In genomic region chr15:52569244-52569585, GRCh38 we compare ENCODE assay signal across 7 cellular contexts. TPM values are rescaled to one million over a fixed set of nuclear protein-coding genes. Genes with fewer than 3 reads are reported as not detected.
DNase-seq lines count a peak whose midpoint lies in the region; ATAC-seq, FAIRE-seq and TF ChIP-seq lines count a peak whose summit lies in the region.

No MANE protein-coding gene starts in this region.

- peaks cover 4% of the 10 kb centered on the region for H3K27me3 Mint-ChIP-seq in HFFc6 (ENCODE audit: insufficient read depth)
- no peaks in the 10 kb centered on the region for H3K27me3 Mint-ChIP-seq in activated T-helper 2 cell treated with anti-CD3 and anti-CD28 coated beads, Interferon-gamma antibody, Interleukin-2, Interleukin-4, amounts not matched to agents 10 μg/mL and 5 μg/mL and 100 μg/mL, durations not matched to agents 14 hours and 24 hours and 36 hours (ENCODE audit: low read depth)
- H3K27me3 Mint-ChIP-seq in immature natural killer cell (ENCODE audit: low read depth in 3 of 3) = peaks cover 4 to 15% (median 10%) of the 10 kb centered on the region in 3 donors

- no peak for TF ChIP-seq CTCF in HFFc6 (IDR thresholded peaks at IDR 0.05)

- DNase-seq in HFFc6 = no peak
- no peak for DNase-seq in activated T-helper 2 cell treated with anti-CD3 and anti-CD28 coated beads, Interferon-gamma antibody, Interleukin-2, Interleukin-4, amounts not matched to agents 10 μg/mL and 5 μg/mL and 100 μg/mL, durations not matched to agents 14 hours and 24 hours and 36 hours (ENCODE audit: low spot score)
- DNase-seq in immature natural killer cell = no peak
- DNase-seq in substantia nigra (lab: John Stamatoyannopoulos, UW) = peak in 1 of 49 donors; percentile 57
- DNase-seq in GM12892 (ENCODE audit: insufficient read length) = no peak
- DNase-seq in RPMI8226 = no peak

- ATAC-seq in HG02678 (IDR thresholded peaks at IDR 0.05; ENCODE audit: unreplicated experiment) = no peak

- peak overlapping the region; percentile 100 for H3K27ac Mint-ChIP-seq in HFFc6
- peak overlapping the region; percentile 99 for H3K27ac Mint-ChIP-seq in activated T-helper 2 cell treated with anti-CD3 and anti-CD28 coated beads, Interferon-gamma antibody, Interleukin-2, Interleukin-4, amounts not matched to agents 10 μg/mL and 5 μg/mL and 100 μg/mL, durations not matched to agents 14 hours and 24 hours and 36 hours
- peak overlapping the region; percentile 98 to 100 (median 100) for H3K27ac Mint-ChIP-seq in immature natural killer cell

- H3K36me3 Mint-ChIP-seq in HFFc6 (ENCODE audit: low read depth) (peaks cover 12% of the 10 kb centered on the region; the same call in 1 of the 2 replicates), immature natural killer cell (peaks cover 0 to 5% (median 0%) of the 10 kb centered on the region in 3 donors)
- H3K36me3 Mint-ChIP-seq in activated T-helper 2 cell treated with anti-CD3 and anti-CD28 coated beads, Interferon-gamma antibody, Interleukin-2, Interleukin-4, amounts not matched to agents 10 μg/mL and 5 μg/mL and 100 μg/mL, durations not matched to agents 14 hours and 24 hours and 36 hours (ENCODE audit: low read depth) = peaks cover 22% of the 10 kb centered on the region

- peak overlapping the region; percentile 92 for H3K4me3 Mint-ChIP-seq in HFFc6
- H3K4me3 Mint-ChIP-seq in activated T-helper 2 cell treated with anti-CD3 and anti-CD28 coated beads, Interferon-gamma antibody, Interleukin-2, Interleukin-4, amounts not matched to agents 10 μg/mL and 5 μg/mL and 100 μg/mL, durations not matched to agents 14 hours and 24 hours and 36 hours (ENCODE audit: low read depth) = peak overlapping the region; percentile 96
- peak overlapping the region; percentile 93 to 99 (median 99) for H3K4me3 Mint-ChIP-seq in immature natural killer cell

- FAIRE-seq in GM12892 (lab: Jason Lieb, UNC) = no peak

- H3K9me3 Mint-ChIP-seq in HFFc6 (no peaks in the 10 kb centered on the region), immature natural killer cell (no peaks in the 10 kb centered on the region)
- H3K9me3 Mint-ChIP-seq in activated T-helper 2 cell treated with anti-CD3 and anti-CD28 coated beads, Interferon-gamma antibody, Interleukin-2, Interleukin-4, amounts not matched to agents 10 μg/mL and 5 μg/mL and 100 μg/mL, durations not matched to agents 14 hours and 24 hours and 36 hours = peaks cover 1% of the 10 kb centered on the region

- intact Hi-C loops in activated T-helper 2 cell treated with anti-CD3 and anti-CD28 coated beads, Interferon-gamma antibody, Interleukin-2, Interleukin-4, amounts not matched to agents 10 μg/mL and 5 μg/mL and 100 μg/mL, durations not matched to agents 14 hours and 24 hours and 36 hours (cut with micrococcal nuclease) = loop anchor here (1.0 to 5.0 kb wide), 5 partner anchors 10 to 306 kb away; partner anchors contain the start of gene ATOSA

- peaks cover 34% of the 10 kb centered on the region for H3K4me1 Mint-ChIP-seq in HFFc6 (ENCODE audit: low read depth)
- H3K4me1 Mint-ChIP-seq in activated T-helper 2 cell treated with anti-CD3 and anti-CD28 coated beads, Interferon-gamma antibody, Interleukin-2, Interleukin-4, amounts not matched to agents 10 μg/mL and 5 μg/mL and 100 μg/mL, durations not matched to agents 14 hours and 24 hours and 36 hours (ENCODE audit: low read depth) = peaks cover 26% of the 10 kb centered on the region
- peaks cover 31 to 41% of the 10 kb centered on the region in 2 donors for H3K4me1 Mint-ChIP-seq in immature natural killer cell

- H3K27ac ChIP-seq in substantia nigra (ENCODE audit: low read depth, low read length, poor library complexity, severe bottlenecking) = peak overlapping the region; percentile 67

- TF ChIP-seq POLR2A in GM12892 (IDR thresholded peaks at IDR 0.05; ENCODE audit: low read depth, low read length) = no peak

RNA-seq across cellular contexts. Expression of gene ARPP19, which starts 0.4 kb away (rescaled TPM):
- 100 to 1,000 TPM; 116 to 142 (median 126) TPM for total RNA-seq in HFFc6 (2021; fragmentation: NEBNext Ultra II Directional; extraction: Animal tissue kit (Norgen Biotek cat#: 25700))
- total RNA-seq in activated T-helper 2 cell treated with anti-CD3 and anti-CD28 coated beads, Interferon-gamma antibody, Interleukin-2, Interleukin-4, amounts not matched to agents 10 μg/mL and 5 μg/mL and 100 μg/mL, durations not matched to agents 14 hours and 24 hours and 36 hours = 178 and 182 TPM in 2 replicates
- polyA plus RNA-seq in immature natural killer cell = 10 to 100 TPM; 62.9 to 88.5 (median 71.2) TPM
- 90.0 TPM for polyA plus RNA-seq in GM12892 (2012; ENCODE audit: missing spikeins)

RNA-seq across cellular contexts. Expression of gene MYO5A, which starts 40.5 kb away (rescaled TPM):
- total RNA-seq in HFFc6 (2021; fragmentation: NEBNext Ultra II Directional; extraction: Animal tissue kit (Norgen Biotek cat#: 25700)) = 10 to 100 TPM; 47.4 to 59.4 (median 54.0) TPM
- total RNA-seq in activated T-helper 2 cell treated with anti-CD3 and anti-CD28 coated beads, Interferon-gamma antibody, Interleukin-2, Interleukin-4, amounts not matched to agents 10 μg/mL and 5 μg/mL and 100 μg/mL, durations not matched to agents 14 hours and 24 hours and 36 hours = 22.8 and 23.6 TPM in 2 replicates
- polyA plus RNA-seq in immature natural killer cell = 10 to 100 TPM in 1 of 3 donors, 1 to 10 TPM in 2; 2.0 to 10.9 (median 5.9) TPM
- 16.9 TPM for polyA plus RNA-seq in GM12892 (2012; ENCODE audit: missing spikeins)
